Comparison of ENCODE assay signal across 1 cellular context in genomic region chr1:245177071-245177900, GRCh38.
A peak's percentile ranks its signal among the peaks of the same experiment; 100 is the strongest.
TF ChIP-seq lines count a peak whose summit lies in the region.

No MANE protein-coding gene starts in this region.

TF ChIP-seq in HCT116, 20 proteins besides CTCF, POLR2A, EP300 and RAD21 (continued from another document):
- TF ChIP-seq CEBPB (IDR thresholded peaks at IDR 0.05; ENCODE audit: low read depth), result 0 out of 2 replicates have a peak, but pooled peaks have one; percentile 18
- TF ChIP-seq, protein P1, sequence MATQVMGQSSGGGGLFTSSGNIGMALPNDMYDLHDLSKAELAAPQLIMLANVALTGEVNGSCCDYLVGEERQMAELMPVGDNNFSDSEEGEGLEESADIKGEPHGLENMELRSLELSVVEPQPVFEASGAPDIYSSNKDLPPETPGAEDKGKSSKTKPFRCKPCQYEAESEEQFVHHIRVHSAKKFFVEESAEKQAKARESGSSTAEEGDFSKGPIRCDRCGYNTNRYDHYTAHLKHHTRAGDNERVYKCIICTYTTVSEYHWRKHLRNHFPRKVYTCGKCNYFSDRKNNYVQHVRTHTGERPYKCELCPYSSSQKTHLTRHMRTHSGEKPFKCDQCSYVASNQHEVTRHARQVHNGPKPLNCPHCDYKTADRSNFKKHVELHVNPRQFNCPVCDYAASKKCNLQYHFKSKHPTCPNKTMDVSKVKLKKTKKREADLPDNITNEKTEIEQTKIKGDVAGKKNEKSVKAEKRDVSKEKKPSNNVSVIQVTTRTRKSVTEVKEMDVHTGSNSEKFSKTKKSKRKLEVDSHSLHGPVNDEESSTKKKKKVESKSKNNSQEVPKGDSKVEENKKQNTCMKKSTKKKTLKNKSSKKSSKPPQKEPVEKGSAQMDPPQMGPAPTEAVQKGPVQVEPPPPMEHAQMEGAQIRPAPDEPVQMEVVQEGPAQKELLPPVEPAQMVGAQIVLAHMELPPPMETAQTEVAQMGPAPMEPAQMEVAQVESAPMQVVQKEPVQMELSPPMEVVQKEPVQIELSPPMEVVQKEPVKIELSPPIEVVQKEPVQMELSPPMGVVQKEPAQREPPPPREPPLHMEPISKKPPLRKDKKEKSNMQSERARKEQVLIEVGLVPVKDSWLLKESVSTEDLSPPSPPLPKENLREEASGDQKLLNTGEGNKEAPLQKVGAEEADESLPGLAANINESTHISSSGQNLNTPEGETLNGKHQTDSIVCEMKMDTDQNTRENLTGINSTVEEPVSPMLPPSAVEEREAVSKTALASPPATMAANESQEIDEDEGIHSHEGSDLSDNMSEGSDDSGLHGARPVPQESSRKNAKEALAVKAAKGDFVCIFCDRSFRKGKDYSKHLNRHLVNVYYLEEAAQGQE (IDR thresholded peaks at IDR 0.05; ENCODE audit: low read depth), result no peak
- peak; percentile 64 for TF ChIP-seq MAX (IDR thresholded peaks at IDR 0.05)
